ENCODE assay signal across 15 cellular contexts in the genomic region with DNA sequence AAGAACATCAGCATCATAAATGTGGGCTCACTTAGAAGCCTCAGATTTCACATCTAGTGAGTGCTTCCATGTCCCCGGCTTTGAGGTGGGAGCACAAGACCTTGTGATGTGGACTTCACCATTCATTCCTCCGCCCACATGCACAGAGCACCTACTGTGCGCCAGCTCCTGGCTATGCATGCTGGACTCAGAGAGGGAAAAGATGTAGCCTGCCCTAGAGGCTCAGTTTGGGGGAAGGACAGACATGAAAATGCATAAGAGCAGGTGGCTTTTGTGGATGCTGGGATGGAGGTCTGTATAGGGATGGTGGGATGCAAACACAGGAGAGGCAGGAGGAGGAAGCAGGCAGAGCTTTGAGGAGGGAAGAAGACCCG.
DNase-seq lines count a peak whose midpoint lies in the region; ATAC-seq and TF ChIP-seq lines count a peak whose summit lies in the region.
"Had no signal": no experiment of that assay in that cellular context is flagged by ENCODE, and none has a peak within 500 bp of the region (broad histone marks: within the 10 kb centered on the region; RNA-seq: fewer than 3 reads in every experiment).

No MANE protein-coding gene starts in this region.

- POLR2A ChIA-PET in activated CD8-positive, alpha-beta T cell treated with anti-CD3 and anti-CD28 coated beads, Interleukin-2, amount 10 ng/mL, durations not matched to agents 7 days and 5 days (lab: Charles Lee): no interaction called here

- CTCF ChIA-PET in activated CD8-positive, alpha-beta T cell treated with anti-CD3 and anti-CD28 coated beads, Interleukin-2, amount 10 ng/mL, durations not matched to agents 7 days and 5 days (lab: Charles Lee): no interaction called here

- H3K27ac ChIP-seq in coronary artery (no peak overlapping the region), osteoblast (ENCODE audit: low read depth, low read length) (no peak overlapping the region)

- H3K4me3 Mint-ChIP-seq in type B pancreatic cell: no peak overlapping the region
- H3K4me3 Mint-ChIP-seq in activated CD8-positive, alpha-beta T cell treated with anti-CD3 and anti-CD28 coated beads, Interleukin-2, amount 10 ng/mL, durations not matched to agents 7 days and 5 days: no peak overlapping the region
- H3K4me3 Mint-ChIP-seq: B cell; CD4-positive, alpha-beta T cell; H9 had no signal

- no peak overlapping the region for H2AFZ ChIP-seq in osteoblast (ENCODE audit: low read length)

- H3K27me3 ChIP-seq in osteoblast (ENCODE audit: insufficient read depth, low read length): no peaks in the 10 kb centered on the region

- ATAC-seq in activated CD8-positive, alpha-beta T cell treated with anti-CD3 and anti-CD28 coated beads, Interleukin-2, amount 10 ng/mL, durations not matched to agents 7 days and 5 days: no peak
- ATAC-seq: GM12878 had no signal

- peaks cover 3% of the 10 kb centered on the region for H3K27me3 Mint-ChIP-seq in type B pancreatic cell
- no peaks in the 10 kb centered on the region for H3K27me3 Mint-ChIP-seq in activated CD8-positive, alpha-beta T cell treated with anti-CD3 and anti-CD28 coated beads, Interleukin-2, amount 10 ng/mL, durations not matched to agents 7 days and 5 days (ENCODE audit: low read depth)

- H3K27ac Mint-ChIP-seq in type B pancreatic cell: no peak overlapping the region
- no peak overlapping the region for H3K27ac Mint-ChIP-seq in activated CD8-positive, alpha-beta T cell treated with anti-CD3 and anti-CD28 coated beads, Interleukin-2, amount 10 ng/mL, durations not matched to agents 7 days and 5 days
- H3K27ac Mint-ChIP-seq: B cell; CD4-positive, alpha-beta T cell; H9 had no signal

- peaks cover 8% of the 10 kb centered on the region for H3K4me1 ChIP-seq in osteoblast (ENCODE audit: insufficient read depth, low read length)

- H3K4me3 ChIP-seq in coronary artery: no peak overlapping the region
- H3K4me3 ChIP-seq in osteoblast (ENCODE audit: insufficient read depth, low read length): no peak overlapping the region
- H3K4me3 ChIP-seq: GM12878 had no signal

- no peak overlapping the region for H3K4me2 ChIP-seq in osteoblast (ENCODE audit: insufficient read depth, low read length)

- H3K4me1 Mint-ChIP-seq in type B pancreatic cell (ENCODE audit: unreplicated experiment): no peaks in the 10 kb centered on the region
- H3K4me1 Mint-ChIP-seq in activated CD8-positive, alpha-beta T cell treated with anti-CD3 and anti-CD28 coated beads, Interleukin-2, amount 10 ng/mL, durations not matched to agents 7 days and 5 days (ENCODE audit: low read depth): no peaks in the 10 kb centered on the region
- H3K4me1 Mint-ChIP-seq: B cell had no signal

- H4K20me1 ChIP-seq in osteoblast (ENCODE audit: insufficient read depth, low read length): no peaks in the 10 kb centered on the region

- TF ChIP-seq CTCF in coronary artery (IDR thresholded peaks at IDR 0.05) (no peak), type B pancreatic cell (conservative IDR thresholded peaks at IDR 0.05) (no peak), osteoblast (IDR thresholded peaks at IDR 0.05; ENCODE audit: extremely low read depth, low read depth, low read length) (no peak)

- H3K9me3 ChIP-seq in osteoblast (ENCODE audit: low read depth, low read length): no peaks in the 10 kb centered on the region

- H3K36me3 ChIP-seq in osteoblast (ENCODE audit: insufficient read depth, low read length): no peaks in the 10 kb centered on the region

- H3K9me3 Mint-ChIP-seq in type B pancreatic cell: no peaks in the 10 kb centered on the region
- no peaks in the 10 kb centered on the region for H3K9me3 Mint-ChIP-seq in activated CD8-positive, alpha-beta T cell treated with anti-CD3 and anti-CD28 coated beads, Interleukin-2, amount 10 ng/mL, durations not matched to agents 7 days and 5 days (ENCODE audit: insufficient read depth)
- H3K9me3 Mint-ChIP-seq: CD4-positive, alpha-beta T cell had no signal

- no peaks in the 10 kb centered on the region for H3K36me3 Mint-ChIP-seq in type B pancreatic cell
- H3K36me3 Mint-ChIP-seq in activated CD8-positive, alpha-beta T cell treated with anti-CD3 and anti-CD28 coated beads, Interleukin-2, amount 10 ng/mL, durations not matched to agents 7 days and 5 days (ENCODE audit: low read depth): no peaks in the 10 kb centered on the region

- no peaks in the 10 kb centered on the region for H3K79me2 ChIP-seq in osteoblast (ENCODE audit: insufficient read depth, low read length)

- DNase-seq in D341Med (ENCODE audit: low spot score) (peak; percentile 4), coronary artery (ENCODE audit: low spot score) (peak; percentile 28), mesenteric fat pad (ENCODE audit: low spot score) (peak; percentile 43), type B pancreatic cell (ENCODE audit: extremely low spot score, unreplicated experiment) (peak; percentile 13), osteoblast (ENCODE audit: insufficient read length, low spot score, missing footprints) (no peak)
- DNase-seq in activated CD8-positive, alpha-beta T cell treated with anti-CD3 and anti-CD28 coated beads, Interleukin-2, amount 10 ng/mL, durations not matched to agents 7 days and 5 days: no peak
- no peak for DNase-seq in activated T-cell treated with anti-CD3 and anti-CD28 coated beads, Interleukin-2, amount 50 U/mL, for 48 hours
- DNase-seq: C1 segment of cervical spinal cord; Calu3; CD4-positive, alpha-beta T cell; DMS79; GOT3; H9 had no signal

Comparison
In these comparisons a context has a peak if more than half of its experiments do, and no peak if none do; other contexts are left out.
1. DNase-seq: peak in D341Med (single experiment), coronary artery (single experiment), mesenteric fat pad (single experiment) and type B pancreatic cell (single experiment); none in activated CD8-positive, alpha-beta T cell treated with anti-CD3 and anti-CD28 coated beads, Interleukin-2, amount 10 ng/mL, durations not matched to agents 7 days and 5 days (single experiment), activated T-cell treated with anti-CD3 and anti-CD28 coated beads, Interleukin-2, amount 50 U/mL, for 48 hours (0 of 2) and osteoblast (single experiment).